ENCODE assay signal across 9 cellular contexts in the genomic region with DNA sequence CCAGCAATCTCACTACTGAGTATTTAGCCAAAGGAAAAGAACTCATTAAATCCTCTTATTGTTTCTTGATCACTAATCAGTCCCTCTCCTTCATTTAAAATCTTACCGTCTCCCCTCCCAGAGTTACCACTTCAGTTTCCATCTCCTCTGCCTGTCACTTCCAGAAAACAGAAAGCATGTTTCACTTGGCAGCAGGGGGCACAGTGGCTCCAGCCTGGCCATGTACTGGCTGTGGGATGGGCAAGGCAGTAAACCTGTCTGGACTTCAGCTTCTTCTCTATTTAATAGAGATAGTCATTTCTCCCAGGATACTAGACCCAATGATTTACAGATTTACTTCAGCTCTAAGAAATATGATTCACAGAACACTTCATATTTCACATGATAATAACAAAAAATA.
DNase-seq lines count a peak whose midpoint lies in the region; ATAC-seq, FAIRE-seq and TF ChIP-seq lines count a peak whose summit lies in the region.
"Had no signal": no experiment of that assay in that cellular context is flagged by ENCODE, and none has a peak within 500 bp of the region (broad histone marks: within the 10 kb centered on the region; RNA-seq: fewer than 3 reads in every experiment).

No MANE protein-coding gene starts in this region.

- ATAC-seq in foreskin keratinocyte (no peak), sciatic nerve (peak; percentile 71), GM19395 (IDR thresholded peaks at IDR 0.05; ENCODE audit: unreplicated experiment) (no peak)

- no peak for FAIRE-seq in urothelium cell line (lab: Jason Lieb, UNC)

- TF ChIP-seq CTCF in WI38 (IDR thresholded peaks at IDR 0.05; ENCODE audit: low read depth, low read length) (peak; percentile 29; the same call in 1 of the 2 replicates), foreskin keratinocyte (conservative IDR thresholded peaks at IDR 0.05) (peak; percentile 50)

- no peaks in the 10 kb centered on the region for H3K27me3 ChIP-seq in foreskin keratinocyte

- no peaks in the 10 kb centered on the region for H3K4me1 ChIP-seq in foreskin keratinocyte

- no peak overlapping the region for H3K4me3 ChIP-seq in WI38 (ENCODE audit: low read depth, low read length)
- H3K4me3 ChIP-seq: BLaER1 had no signal

- intact Hi-C loops in sciatic nerve (cut with DNase I): loop anchor here (5.0 kb wide), 1 partner anchor 341 kb away; no protein-coding TSS in a partner anchor

- peak; percentile 62 for DNase-seq in DMS53 (lab: John Stamatoyannopoulos, UW)
- DNase-seq in DMS53 treated with DMSO at 0.1 percent for 48 hours (lab: John Stamatoyannopoulos, UW; ENCODE audit: unreplicated experiment): no peak
- DNase-seq in HT-29 (ENCODE audit: low spot score): peak; percentile 29
- no peak for DNase-seq in foreskin keratinocyte
- no peak for DNase-seq in sciatic nerve (ENCODE audit: low spot score)
- DNase-seq in urothelium cell line (ENCODE audit: low spot score): no peak

- no peak overlapping the region for H3K27ac ChIP-seq in foreskin keratinocyte
- H3K27ac ChIP-seq: BLaER1 had no signal

Comparison
In these comparisons a context has a peak if more than half of its experiments do, and no peak if none do; other contexts are left out.
1. DNase-seq: peak in DMS53 (single experiment) and HT-29 (single experiment); none in DMS53 treated with DMSO at 0.1 percent for 48 hours (single experiment), foreskin keratinocyte (0 of 2), sciatic nerve (single experiment) and urothelium cell line (single experiment).